In genomic region chrX:13938766-13939530, GRCh38 we compare ENCODE assay signal across 8 cellular contexts.
A peak's percentile ranks its signal among the peaks of the same experiment; 100 is the strongest.
DNase-seq lines count a peak whose midpoint lies in the region; ATAC-seq lines count a peak whose summit lies in the region.

No MANE protein-coding gene starts in this region.

- H3K27ac Mint-ChIP-seq in activated CD4-positive, alpha-beta T cell treated with anti-CD3 and anti-CD28 coated beads, Interleukin-2, amount 10 ng/mL, durations not matched to agents 7 days and 5 days: no peak overlapping the region
- H3K27ac Mint-ChIP-seq in activated CD4-positive, alpha-beta T cell treated with anti-CD3 and anti-CD28 coated beads, Interleukin-2, amount 10 ng/mL, durations not matched to agents 24 days and 14 days: no peak overlapping the region
- no peak overlapping the region for H3K27ac Mint-ChIP-seq in activated T-helper 17 cell treated with anti-CD3 and anti-CD28 coated beads, Interleukin-2, amount 50 U/mL, for 72 hours

- no peak for ATAC-seq in activated T-helper 17 cell treated with anti-CD3 and anti-CD28 coated beads, Interleukin-2, amount 50 U/mL, for 72 hours (replicated peaks)

- H3K9me3 Mint-ChIP-seq in activated CD4-positive, alpha-beta T cell treated with anti-CD3 and anti-CD28 coated beads, Interleukin-2, amount 10 ng/mL, durations not matched to agents 7 days and 5 days: no peaks in the 10 kb centered on the region
- H3K9me3 Mint-ChIP-seq in activated CD4-positive, alpha-beta T cell treated with anti-CD3 and anti-CD28 coated beads, Interleukin-2, amount 10 ng/mL, durations not matched to agents 24 days and 14 days: no peaks in the 10 kb centered on the region
- no peaks in the 10 kb centered on the region for H3K9me3 Mint-ChIP-seq in activated T-helper 17 cell treated with anti-CD3 and anti-CD28 coated beads, Interleukin-2, amount 50 U/mL, for 72 hours

- peak overlapping the region; percentile 84 for H3K27ac ChIP-seq in temporal lobe (ENCODE audit: low read depth, low read length)

- DNase-seq in activated CD4-positive, alpha-beta T cell treated with anti-CD3 and anti-CD28 coated beads, Interleukin-2, amount 10 ng/mL, durations not matched to agents 7 days and 5 days: no peak
- no peak for DNase-seq in activated CD4-positive, alpha-beta T cell treated with anti-CD3 and anti-CD28 coated beads, Interleukin-2, amount 10 ng/mL, durations not matched to agents 24 days and 14 days
- peak; percentile 40 for DNase-seq in iPS-NIHi7 (ENCODE audit: extremely low spot score)
- DNase-seq in DMS114 treated with DMSO at 0.1 percent for 48 hours (lab: John Stamatoyannopoulos, UW; ENCODE audit: unreplicated experiment): no peak
- no peak for DNase-seq in OCI-M2 (lab: John Stamatoyannopoulos, UW; ENCODE audit: unreplicated experiment)
- DNase-seq in NCI-H1092 treated with DMSO at 0.1 percent for 48 hours (lab: John Stamatoyannopoulos, UW): no peak

- peaks cover 2% of the 10 kb centered on the region for H3K4me1 Mint-ChIP-seq in activated CD4-positive, alpha-beta T cell treated with anti-CD3 and anti-CD28 coated beads, Interleukin-2, amount 10 ng/mL, durations not matched to agents 7 days and 5 days
- no peaks in the 10 kb centered on the region for H3K4me1 Mint-ChIP-seq in activated CD4-positive, alpha-beta T cell treated with anti-CD3 and anti-CD28 coated beads, Interleukin-2, amount 10 ng/mL, durations not matched to agents 24 days and 14 days
- H3K4me1 Mint-ChIP-seq in activated T-helper 17 cell treated with anti-CD3 and anti-CD28 coated beads, Interleukin-2, amount 50 U/mL, for 72 hours: no peaks in the 10 kb centered on the region

- POLR2A ChIA-PET in activated CD4-positive, alpha-beta T cell treated with anti-CD3 and anti-CD28 coated beads, Interleukin-2, amount 10 ng/mL, durations not matched to agents 7 days and 5 days (lab: Charles Lee): no interaction called here

- H3K4me3 Mint-ChIP-seq in activated CD4-positive, alpha-beta T cell treated with anti-CD3 and anti-CD28 coated beads, Interleukin-2, amount 10 ng/mL, durations not matched to agents 7 days and 5 days: peak overlapping the region; percentile 30
- no peak overlapping the region for H3K4me3 Mint-ChIP-seq in activated CD4-positive, alpha-beta T cell treated with anti-CD3 and anti-CD28 coated beads, Interleukin-2, amount 10 ng/mL, durations not matched to agents 24 days and 14 days
- H3K4me3 Mint-ChIP-seq in activated T-helper 17 cell treated with anti-CD3 and anti-CD28 coated beads, Interleukin-2, amount 50 U/mL, for 72 hours: peak overlapping the region; percentile 37

- H3K36me3 Mint-ChIP-seq in activated CD4-positive, alpha-beta T cell treated with anti-CD3 and anti-CD28 coated beads, Interleukin-2, amount 10 ng/mL, durations not matched to agents 7 days and 5 days (ENCODE audit: low read depth): no peaks in the 10 kb centered on the region
- H3K36me3 Mint-ChIP-seq in activated CD4-positive, alpha-beta T cell treated with anti-CD3 and anti-CD28 coated beads, Interleukin-2, amount 10 ng/mL, durations not matched to agents 24 days and 14 days (ENCODE audit: low read depth): no peaks in the 10 kb centered on the region
- H3K36me3 Mint-ChIP-seq in activated T-helper 17 cell treated with anti-CD3 and anti-CD28 coated beads, Interleukin-2, amount 50 U/mL, for 72 hours (ENCODE audit: low read depth): no peaks in the 10 kb centered on the region

- CTCF ChIA-PET in activated CD4-positive, alpha-beta T cell treated with anti-CD3 and anti-CD28 coated beads, Interleukin-2, amount 10 ng/mL, durations not matched to agents 7 days and 5 days (lab: Charles Lee): interaction anchor here (0.7 kb wide), 1 partner anchor 24 kb away, joined by 4 read pairs; no protein-coding TSS in a partner anchor

- intact Hi-C loops in activated CD4-positive, alpha-beta T cell treated with anti-CD3 and anti-CD28 coated beads, Interleukin-2, amount 10 ng/mL, durations not matched to agents 24 days and 14 days (cut with micrococcal nuclease): no loop called here

- H3K27me3 Mint-ChIP-seq in activated CD4-positive, alpha-beta T cell treated with anti-CD3 and anti-CD28 coated beads, Interleukin-2, amount 10 ng/mL, durations not matched to agents 7 days and 5 days: peaks cover 34% of the 10 kb centered on the region
- peaks cover 36% of the 10 kb centered on the region for H3K27me3 Mint-ChIP-seq in activated CD4-positive, alpha-beta T cell treated with anti-CD3 and anti-CD28 coated beads, Interleukin-2, amount 10 ng/mL, durations not matched to agents 24 days and 14 days
- peaks cover 25% of the 10 kb centered on the region for H3K27me3 Mint-ChIP-seq in activated T-helper 17 cell treated with anti-CD3 and anti-CD28 coated beads, Interleukin-2, amount 50 U/mL, for 72 hours
